8 cellular contexts compared by ENCODE assay signal in the genomic region with DNA sequence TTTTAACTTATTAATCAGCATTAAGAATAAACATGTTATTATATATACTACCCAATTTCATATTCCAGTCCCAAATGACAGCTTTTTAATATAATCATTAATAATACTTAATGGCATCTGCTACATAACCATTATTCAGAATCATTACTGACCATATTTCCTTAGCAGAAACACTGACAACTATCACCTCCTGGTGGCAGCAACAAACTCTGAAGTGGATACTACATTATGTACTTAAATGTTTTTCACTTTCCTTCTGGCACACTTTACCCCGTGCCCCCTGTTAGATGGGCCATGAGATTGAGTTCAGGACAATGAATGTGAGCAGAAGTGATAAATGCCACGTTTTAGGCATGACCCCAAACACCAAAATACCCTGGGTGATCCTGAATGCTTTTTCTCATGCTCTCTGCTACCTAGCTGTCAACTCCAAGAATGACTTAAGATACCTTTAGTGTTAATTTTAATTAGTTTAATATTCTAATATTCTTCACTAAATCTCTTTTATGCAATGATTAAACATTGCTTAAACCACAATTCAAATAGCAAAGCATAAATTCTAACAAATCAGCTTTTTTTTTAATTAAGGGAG.
DNase-seq lines count a peak whose midpoint lies in the region; ATAC-seq and TF ChIP-seq lines count a peak whose summit lies in the region.

No MANE protein-coding gene starts in this region.

- intact Hi-C loops in lower leg skin (cut with DNase I; ENCODE audit: low total_unique reads) (no loop called here), gastrocnemius medialis (cut with DNase I; ENCODE audit: low total_unique reads) (no loop called here)
- intact Hi-C loops in naive thymus-derived CD4-positive, alpha-beta T cell (cut with micrococcal nuclease): loop anchor here in 1 of 2 donors (10.0 kb wide), 2 partner anchors 845 to 1085 kb away; a partner anchor contains a TSS

- WGBS in lower leg skin, 2 donors: 52 to 57% methylated on average over 2 of the region's 2 CpGs

- H3K4me3 ChIP-seq in SJCRH30 (no peak overlapping the region), lower leg skin (ENCODE audit: low read depth, poor library complexity, severe bottlenecking) (no peak overlapping the region), gastrocnemius medialis (no peak overlapping the region)
- H3K4me3 ChIP-seq in naive thymus-derived CD4-positive, alpha-beta T cell (ENCODE audit: low read length): no peak overlapping the region

- TF ChIP-seq POLR2A in lower leg skin (IDR thresholded peaks at IDR 0.05): no peak
- TF ChIP-seq POLR2A in gastrocnemius medialis (IDR thresholded peaks at IDR 0.05): no peak

- no peaks in the 10 kb centered on the region for H3K27me3 Mint-ChIP-seq in naive thymus-derived CD4-positive, alpha-beta T cell

- peaks cover 23 to 61% (median 45%) of the 10 kb centered on the region in 5 donors for H3K36me3 Mint-ChIP-seq in naive thymus-derived CD4-positive, alpha-beta T cell

- H3K4me1 Mint-ChIP-seq in naive thymus-derived CD4-positive, alpha-beta T cell: peaks cover 0 to 27% (median 11%) of the 10 kb centered on the region in 7 donors

- POLR2A ChIA-PET in naive thymus-derived CD4-positive, alpha-beta T cell (lab: Charles Lee): no interaction called here

- H3K4me3 Mint-ChIP-seq in naive thymus-derived CD4-positive, alpha-beta T cell: no peak overlapping the region

- CTCF ChIA-PET in naive thymus-derived CD4-positive, alpha-beta T cell (lab: Charles Lee): no interaction called here

- H3K27ac Mint-ChIP-seq in naive thymus-derived CD4-positive, alpha-beta T cell: no peak overlapping the region

- H3K9me3 Mint-ChIP-seq in naive thymus-derived CD4-positive, alpha-beta T cell: peaks cover 0 to 8% (median 0%) of the 10 kb centered on the region in 11 donors

- no peaks in the 10 kb centered on the region for H3K27me3 ChIP-seq in SJCRH30
- no peaks in the 10 kb centered on the region for H3K27me3 ChIP-seq in gastrocnemius medialis
- no peaks in the 10 kb centered on the region for H3K27me3 ChIP-seq in naive thymus-derived CD4-positive, alpha-beta T cell (ENCODE audit: control insufficient read depth in 2 of 2, insufficient read depth in 2 of 2, low read length in 2 of 2)

- H3K4me1 ChIP-seq in SJCRH30: no peaks in the 10 kb centered on the region
- no peaks in the 10 kb centered on the region for H3K4me1 ChIP-seq in gastrocnemius medialis
- H3K4me1 ChIP-seq in naive thymus-derived CD4-positive, alpha-beta T cell (ENCODE audit: control insufficient read depth in 2 of 2, insufficient read depth in 2 of 2, low read length in 2 of 2): no peaks in the 10 kb centered on the region

- in situ Hi-C loops in GM13977 (cut with MboI; ENCODE audit: low pct_unique_long_range_greater_than_20kb, low sequenced_read_pairs, unreplicated experiment) (no loop called here), gastrocnemius medialis (cut with MboI; ENCODE audit: low sequenced_read_pairs in 4 of 4) (loop anchor here in 1 of 4 donors (25.0 kb wide), 1 partner anchor 393 kb away; no protein-coding TSS in a partner anchor)

- H3K36me3 ChIP-seq in SJCRH30 (peaks cover 8% of the 10 kb centered on the region), gastrocnemius medialis (peaks cover 0 to 19% of the 10 kb centered on the region in 2 donors)
- H3K36me3 ChIP-seq in naive thymus-derived CD4-positive, alpha-beta T cell (ENCODE audit: control insufficient read depth in 2 of 3, insufficient read depth in 3 of 3, low read length in 3 of 3): peaks cover 3 to 36% (median 6%) of the 10 kb centered on the region in 3 experiments

- TF ChIP-seq CTCF in GM13977 (IDR thresholded peaks at IDR 0.05; ENCODE audit: extremely low read depth, insufficient read depth, missing control alignments) (peak; percentile 40), lower leg skin (IDR thresholded peaks at IDR 0.05) (no peak), gastrocnemius medialis (IDR thresholded peaks at IDR 0.05 in 4 of 5, conservative IDR thresholded peaks at IDR 0.05 in 1 of 5) (no peak)

- H3K27ac ChIP-seq in SJCRH30 (no peak overlapping the region), gastrocnemius medialis (no peak overlapping the region)
- no peak overlapping the region for H3K27ac ChIP-seq in naive thymus-derived CD4-positive, alpha-beta T cell (ENCODE audit: low read depth, low read length)

- H3K9me3 ChIP-seq in SJCRH30 (replicated peaks) (no peaks in the 10 kb centered on the region), gastrocnemius medialis (peaks cover 0 to 6% (median 0%) of the 10 kb centered on the region in 3 donors)
- H3K9me3 ChIP-seq in naive thymus-derived CD4-positive, alpha-beta T cell (ENCODE audit: control insufficient read depth in 2 of 3, low read length in 3 of 3): no peaks in the 10 kb centered on the region

- peak; percentile 6 for DNase-seq in A172 (ENCODE audit: low spot score)
- DNase-seq in GM13977 (ENCODE audit: low spot score): no peak
- DNase-seq in SJCRH30: peak; percentile 35 to 64
- peak; percentile 17 for DNase-seq in iPS-NIHi11 (ENCODE audit: low spot score)
- DNase-seq in lower leg skin (ENCODE audit: low spot score in 2 of 2): no peak
- no peak for DNase-seq in gastrocnemius medialis
- DNase-seq in naive thymus-derived CD4-positive, alpha-beta T cell: no peak

- ATAC-seq in HG03095 (IDR thresholded peaks at IDR 0.05; ENCODE audit: unreplicated experiment) (peak; percentile 74), gastrocnemius medialis (no peak)
- ATAC-seq in naive thymus-derived CD4-positive, alpha-beta T cell: no peak

Comparison
In these comparisons a context has a peak if more than half of its experiments do, and no peak if none do; other contexts are left out.
1. DNase-seq: peak in A172 (single experiment), SJCRH30 (2 of 2) and iPS-NIHi11 (single experiment); none in GM13977 (single experiment), lower leg skin (0 of 2), gastrocnemius medialis (0 of 2) and naive thymus-derived CD4-positive, alpha-beta T cell (0 of 9).